ENCODE assay signal across 10 cellular contexts in the genomic region with DNA sequence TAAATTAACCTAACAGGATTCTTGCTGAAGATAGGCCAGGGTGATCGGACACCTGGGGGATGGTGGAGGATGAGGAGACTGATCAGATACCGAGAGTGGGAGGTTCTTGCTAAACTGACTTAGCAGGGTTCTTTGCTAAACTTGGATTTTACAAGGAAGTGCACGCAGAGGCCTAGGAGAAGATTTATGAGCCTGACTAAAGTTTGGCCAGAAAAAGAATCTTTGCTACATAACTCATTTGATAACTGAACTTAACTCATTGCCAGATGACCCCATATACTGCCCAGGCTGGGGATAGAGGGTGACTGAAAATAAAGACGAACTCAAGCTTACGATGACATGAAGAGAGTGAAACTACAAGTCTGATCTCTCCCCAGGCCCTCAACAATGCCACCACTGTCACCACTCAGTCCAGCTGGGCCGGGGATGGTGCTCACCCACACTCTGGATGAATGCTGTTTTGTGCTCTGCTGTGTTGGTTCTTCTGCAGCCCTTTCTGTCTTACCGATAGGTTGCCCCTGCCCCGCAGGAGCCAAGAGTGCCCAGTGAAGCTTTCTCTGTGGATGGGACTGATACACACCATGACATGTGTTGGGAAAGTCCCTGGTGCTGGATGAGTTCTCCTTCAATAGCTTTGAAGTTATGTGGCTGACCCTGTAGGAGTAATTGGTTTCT. TPM values are rescaled to one million over a fixed set of nuclear protein-coding genes. Genes with fewer than 3 reads are reported as not detected.
DNase-seq lines count a peak whose midpoint lies in the region; ATAC-seq and TF ChIP-seq lines count a peak whose summit lies in the region.
"Had no signal": no experiment of that assay in that cellular context is flagged by ENCODE, and none has a peak within 500 bp of the region (broad histone marks: within the 10 kb centered on the region; RNA-seq: fewer than 3 reads in every experiment).

No MANE protein-coding gene starts in this region.

- DNase-seq in Caki2 (ENCODE audit: low read depth) (peak; percentile 28), dorsolateral prefrontal cortex (peak; percentile 16 to 91 (median 83)), omental fat pad (ENCODE audit: low spot score) (no peak), amniotic stem cell (lab: John Stamatoyannopoulos, UW) (no peak), neuronal stem cell (ENCODE audit: low spot score) (no peak)
- DNase-seq: cortex of kidney, NCI-H1105 had no signal

- in situ Hi-C loops in Caki2 (cut with HindIII; ENCODE audit: low pct_unique_long_range_greater_than_20kb, low sequenced_read_pairs), result no loop called here

- no peaks in the 10 kb centered on the region for H3K9me3 ChIP-seq in neuronal stem cell (replicated peaks in 1 of 2; ENCODE audit: control insufficient read depth in 2 of 2, insufficient read depth in 1 of 2, low read depth in 1 of 2, low read length in 2 of 2)

- peaks cover 0 to 6% of the 10 kb centered on the region in 2 donors for H3K4me1 ChIP-seq in neuronal stem cell (ENCODE audit: control insufficient read depth in 2 of 2, insufficient read depth in 1 of 2, low read depth in 1 of 2, low read length in 2 of 2)

- H3K27ac ChIP-seq in dorsolateral prefrontal cortex (peak overlapping the region; percentile 67 to 100 (median 96)), neuronal stem cell (replicated peaks; ENCODE audit: low read length) (no peak overlapping the region)

- H2AK5ac ChIP-seq in neuronal stem cell (ENCODE audit: low read depth, low read length), result no peak overlapping the region

- ATAC-seq in HG03432 (IDR thresholded peaks at IDR 0.05; ENCODE audit: unreplicated experiment), result peak; percentile 59
- ATAC-seq in omental fat pad (ENCODE audit: low FRiP score), result peak; percentile 47
- no peak for ATAC-seq in GM21529 (IDR thresholded peaks at IDR 0.05; ENCODE audit: unreplicated experiment)
- no peak for ATAC-seq in GM18858 (IDR thresholded peaks at IDR 0.05; ENCODE audit: unreplicated experiment)

- H2BK5ac ChIP-seq in neuronal stem cell (ENCODE audit: low read length), result no peak overlapping the region

- H2BK12ac ChIP-seq in neuronal stem cell (ENCODE audit: low read length), result no peak overlapping the region

- H3K9ac ChIP-seq in neuronal stem cell (ENCODE audit: low read depth, low read length, poor library complexity), result no peak overlapping the region

- no peak overlapping the region for H3K14ac ChIP-seq in neuronal stem cell (ENCODE audit: low read length)

- H3K36me3 ChIP-seq in neuronal stem cell (replicated peaks in 1 of 2; ENCODE audit: control insufficient read depth in 2 of 2, insufficient read depth in 2 of 2, low read length in 2 of 2), result no peaks in the 10 kb centered on the region

- no peak overlapping the region for H2AFZ ChIP-seq in neuronal stem cell (ENCODE audit: low read length)

- H3K27me3 ChIP-seq in dorsolateral prefrontal cortex (no peaks in the 10 kb centered on the region), neuronal stem cell (ENCODE audit: control insufficient read depth in 3 of 3, insufficient read depth in 3 of 3, low read depth in 1 of 3, low read length in 3 of 3) (no peaks in the 10 kb centered on the region)

- H3K4me3 ChIP-seq in dorsolateral prefrontal cortex (peak overlapping the region in 46 of 59 donors; percentile 1 to 62 (median 28)), neuronal stem cell (ENCODE audit: low read length in 2 of 2) (no peak overlapping the region)

- no peak overlapping the region for H4K8ac ChIP-seq in neuronal stem cell (ENCODE audit: low read depth, low read length)

- H4K91ac ChIP-seq in neuronal stem cell (ENCODE audit: low read depth, low read length, poor library complexity), result no peak overlapping the region

- WGBS in neuronal stem cell (ENCODE audit: extremely low coverage in 2 of 2, insufficient read length in 2 of 2, insufficient replicate concordance in 1 of 2), 2 donors, result no CpG with 5 or more reads among the region's 8 CpGs

- H3K4ac ChIP-seq in neuronal stem cell (ENCODE audit: low read length), result no peak overlapping the region

- intact Hi-C loops in dorsolateral prefrontal cortex (cut with DNase I), result no loop called here

- TF ChIP-seq CTCF in dorsolateral prefrontal cortex (IDR thresholded peaks at IDR 0.05 in 54 of 56, conservative IDR thresholded peaks at IDR 0.05 in 2 of 56; ENCODE audit: low read depth in 1 of 56, partially characterized antibody in 56 of 56) (peak in 7 of 56 donors; percentile 6 to 25 (median 14)), omental fat pad (IDR thresholded peaks at IDR 0.05) (no peak)

- H3K4me2 ChIP-seq in neuronal stem cell (ENCODE audit: insufficient read depth, low read length, poor library complexity, severe bottlenecking), result no peak overlapping the region

- H3K79me1 ChIP-seq in neuronal stem cell (ENCODE audit: low read depth, low read length), result no peaks in the 10 kb centered on the region

- H2BK120ac ChIP-seq in neuronal stem cell (ENCODE audit: low read depth, low read length), result no peak overlapping the region

- H3K18ac ChIP-seq in neuronal stem cell (ENCODE audit: low read length), result no peak overlapping the region

- H2BK15ac ChIP-seq in neuronal stem cell (ENCODE audit: low read length), result no peak overlapping the region

- no peak overlapping the region for H3K23ac ChIP-seq in neuronal stem cell (ENCODE audit: low read depth, low read length, poor library complexity)

RNA-seq across cellular contexts. Expression of a gene that starts 29.0 kb away (rescaled TPM):
- total RNA-seq in Caki2 (2014; rRNA removed; shearing (Covaris generic); ENCODE audit: low replicate concordance), result 50.7 and 55.8 TPM in 2 replicates
- total RNA-seq in dorsolateral prefrontal cortex (100 to 1,000 TPM; 105 to 192 (median 143) TPM), omental fat pad (100 to 1,000 TPM in 1 of 4 donors, 10 to 100 TPM in 3; 40.2 to 164 (median 56.5) TPM)
- 16.9 TPM for polyA plus RNA-seq in neuronal stem cell (2013, experiment 1 of 2)
- polyA plus RNA-seq in neuronal stem cell (2013, experiment 2 of 2), result 16.6 TPM

Comparison
In these comparisons a context has a peak if more than half of its experiments do, and no peak if none do; other contexts are left out.
1. DNase-seq: peak in Caki2 (single experiment) and dorsolateral prefrontal cortex (10 of 10); none in omental fat pad (single experiment), amniotic stem cell (single experiment) and neuronal stem cell (single experiment).
2. ATAC-seq: peak in HG03432 (single experiment) and omental fat pad (single experiment); none in GM21529 (single experiment) and GM18858 (single experiment).
3. H3K4me3 ChIP-seq: peak in dorsolateral prefrontal cortex (46 of 59); none in neuronal stem cell (0 of 2).